ENCODE assay signal across 27 cellular contexts in genomic region chr3:72690646-72691045, GRCh38.
DNase-seq lines count a peak whose midpoint lies in the region; ATAC-seq lines count a peak whose summit lies in the region.
"Had no signal": no experiment of that assay in that cellular context is flagged by ENCODE, and none has a peak within 500 bp of the region (broad histone marks: within the 10 kb centered on the region; RNA-seq: fewer than 3 reads in every experiment).

No MANE protein-coding gene starts in this region.

- no peak overlapping the region for H3K14ac ChIP-seq in neuronal stem cell (ENCODE audit: low read length)

- peaks cover 19% of the 10 kb centered on the region for H3K4me1 ChIP-seq in NT2/D1 (ENCODE audit: insufficient read depth, insufficient read length)
- peaks cover 0 to 9% of the 10 kb centered on the region in 2 donors for H3K4me1 ChIP-seq in neuronal stem cell (ENCODE audit: control insufficient read depth in 2 of 2, insufficient read depth in 1 of 2, low read depth in 1 of 2, low read length in 2 of 2)
- H3K4me1 ChIP-seq: BE2C, prostate gland, stomach, tibial artery had no signal

- H2BK5ac ChIP-seq in neuronal stem cell (ENCODE audit: low read length) = no peak overlapping the region

- no peak overlapping the region for H3K18ac ChIP-seq in neuronal stem cell (ENCODE audit: low read length)

- H3K4me2 ChIP-seq in neuronal stem cell (ENCODE audit: insufficient read depth, low read length, poor library complexity, severe bottlenecking) = no peak overlapping the region

- H2AFZ ChIP-seq in neuronal stem cell (ENCODE audit: low read length) = no peak overlapping the region

- H3K9ac ChIP-seq in NT2/D1 (ENCODE audit: insufficient read length, low read depth) = peak overlapping the region; percentile 6
- H3K9ac ChIP-seq in neuronal stem cell (ENCODE audit: low read depth, low read length, poor library complexity) = no peak overlapping the region

- H3K36me3 ChIP-seq in NT2/D1 (ENCODE audit: insufficient read depth, insufficient read length, low read length) = no peaks in the 10 kb centered on the region
- no peaks in the 10 kb centered on the region for H3K36me3 ChIP-seq in neuronal stem cell (replicated peaks in 1 of 2; ENCODE audit: control insufficient read depth in 2 of 2, insufficient read depth in 2 of 2, low read length in 2 of 2)
- H3K36me3 ChIP-seq: BE2C, cardiac muscle cell, prostate gland, stomach, tibial artery had no signal

- no peak overlapping the region for H2BK12ac ChIP-seq in neuronal stem cell (ENCODE audit: low read length)

- H3K27ac ChIP-seq in neuronal stem cell (replicated peaks; ENCODE audit: low read length) = no peak overlapping the region
- H3K27ac ChIP-seq: cardiac muscle cell, coronary artery, HL-60, prostate gland, skin epidermis, stomach, tibial artery had no signal

- no peak overlapping the region for H3K4ac ChIP-seq in neuronal stem cell (ENCODE audit: low read length)

- H4K91ac ChIP-seq in neuronal stem cell (ENCODE audit: low read depth, low read length, poor library complexity) = no peak overlapping the region

- H2AK5ac ChIP-seq in neuronal stem cell (ENCODE audit: low read depth, low read length) = peak overlapping the region; percentile 43

- no peak overlapping the region for H3K23ac ChIP-seq in neuronal stem cell (ENCODE audit: low read depth, low read length, poor library complexity)

- WGBS in neuronal stem cell (ENCODE audit: extremely low coverage in 2 of 2, insufficient read length in 2 of 2, insufficient replicate concordance in 1 of 2), 2 donors = no CpG with 5 or more reads among the region's 4 CpGs

- no peaks in the 10 kb centered on the region for H3K79me1 ChIP-seq in neuronal stem cell (ENCODE audit: low read depth, low read length)

- H4K8ac ChIP-seq in neuronal stem cell (ENCODE audit: low read depth, low read length) = no peak overlapping the region

- no peaks in the 10 kb centered on the region for H3K27me3 ChIP-seq in NT2/D1 (ENCODE audit: insufficient read depth, insufficient read length)
- H3K27me3 ChIP-seq in neuronal stem cell (ENCODE audit: control insufficient read depth in 3 of 3, insufficient read depth in 3 of 3, low read depth in 1 of 3, low read length in 3 of 3) = peaks cover 0 to 22% (median 0%) of the 10 kb centered on the region in 3 experiments
- H3K27me3 ChIP-seq: BE2C, cardiac muscle cell, stomach, tibial artery had no signal

- DNase-seq in ELF-1 (ENCODE audit: low read depth, low spot score) (peak; percentile 46), NT2/D1 (ENCODE audit: low read depth, low spot score) (no peak), fibroblast of peridontal ligament (ENCODE audit: extremely low read depth) (peak; percentile 45), neuronal stem cell (ENCODE audit: low spot score) (no peak), NCI-H1436 treated with DMSO at 0.1 percent for 48 hours (lab: John Stamatoyannopoulos, UW) (no peak), DMS 273 treated with DMSO at 0.1 percent for 48 hours (lab: John Stamatoyannopoulos, UW) (no peak)
- DNase-seq: activated CD4-positive, alpha-beta memory T cell treated with anti-CD3 and anti-CD28 coated beads for 36 hours; activated CD4-positive, CD25-positive, alpha-beta regulatory T cell treated with anti-CD3 and anti-CD28 coated beads, Interleukin-2, amount 50 U/mL, for 72 hours; activated naive CD4-positive, alpha-beta T cell treated with anti-CD3 and anti-CD28 coated beads, Interleukin-2, amount 50 U/mL, for 16 hours; BE2C; GDM1; Karpas-422; left cardiac atrium; NCI-H2171 treated with DMSO at 0.1 percent for 48 hours; NCI-H526; stimulated activated CD8-positive, alpha-beta memory T cell treated with anti-CD3 and anti-CD28 coated beads, Interleukin-4, amount 100 ng/mL, for 48 hours; stomach; T-helper 1 cell; tibial artery had no signal

- H3K9me3 ChIP-seq in NT2/D1 (ENCODE audit: insufficient read depth, low read length) (no peaks in the 10 kb centered on the region), neuronal stem cell (replicated peaks in 1 of 2; ENCODE audit: control insufficient read depth in 2 of 2, insufficient read depth in 1 of 2, low read depth in 1 of 2, low read length in 2 of 2) (no peaks in the 10 kb centered on the region)
- H3K9me3 ChIP-seq: BE2C, prostate gland, stomach, tibial artery had no signal

- no peak overlapping the region for H2BK15ac ChIP-seq in neuronal stem cell (ENCODE audit: low read length)

- H3K4me3 ChIP-seq in NT2/D1 (ENCODE audit: insufficient read length, low read depth) (no peak overlapping the region), neuronal stem cell (ENCODE audit: low read length in 2 of 2) (no peak overlapping the region)
- H3K4me3 ChIP-seq: cardiac muscle cell, coronary artery, prostate gland, skin epidermis, stomach, tibial artery had no signal

- H2BK120ac ChIP-seq in neuronal stem cell (ENCODE audit: low read depth, low read length) = no peak overlapping the region

- no peak for ATAC-seq in GM19463 (IDR thresholded peaks at IDR 0.05; ENCODE audit: unreplicated experiment)
- no peak for ATAC-seq in GM19452 (IDR thresholded peaks at IDR 0.05; ENCODE audit: unreplicated experiment)
- ATAC-seq: activated T-helper 17 cell treated with anti-CD3 and anti-CD28 coated beads, Interleukin-2, amount 50 U/mL, for 72 hours; left cardiac atrium had no signal

Comparison
In these comparisons a context has a peak if more than half of its experiments do, and no peak if none do; other contexts are left out.
1. DNase-seq: peak in ELF-1 (single experiment) and fibroblast of peridontal ligament (single experiment); none in NT2/D1 (single experiment), neuronal stem cell (single experiment), NCI-H1436 treated with DMSO at 0.1 percent for 48 hours (single experiment) and DMS 273 treated with DMSO at 0.1 percent for 48 hours (single experiment).